ENCODE assay signal across 24 cellular contexts in genomic region chr1:213032651-213033050, GRCh38.
"Had no signal": no experiment of that assay in that cellular context is flagged by ENCODE, and none has a peak within 500 bp of the region (broad histone marks: within the 10 kb centered on the region; RNA-seq: fewer than 3 reads in every experiment).

No MANE protein-coding gene starts in this region.

- DNase-seq: naive thymus-derived CD8-positive, alpha-beta T cell; nephron progenitor cell; nucleus accumbens; posterior cingulate gyrus; psoas muscle; right cardiac atrium; right lobe of liver; sigmoid colon; small intestine; stimulated activated CD4-positive, alpha-beta T cell treated with anti-CD3 and anti-CD28 coated beads, Interleukin-15, amount 100 ng/mL, for 24 hours; stimulated activated CD4-positive, alpha-beta T cell treated with anti-CD3 and anti-CD28 coated beads, Interleukin-2, amount 100 ng/mL, for 24 hours; stimulated activated CD4-positive, alpha-beta T cell treated with anti-CD3 and anti-CD28 coated beads, Interleukin-2, amount 100 ng/mL, for 48 hours; stimulated activated CD4-positive, alpha-beta T cell treated with anti-CD3 and anti-CD28 coated beads, Interleukin-4, amount 100 ng/mL, for 24 hours; stimulated activated naive B cell treated with anti-CD40 and anti-IgM and Interleukin-4, amounts not matched to agents 10 μg/mL and 1 μg/mL and 100 μg/mL, for 72 hours; stimulated activated naive CD4-positive, alpha-beta T cell treated with Interleukin-2 at 50 U/mL for 16 hours; stomach; thyroid gland; trophoblast cell; upper lobe of left lung had no signal

- H3K4me3 ChIP-seq: psoas muscle, right lobe of liver, sigmoid colon, stomach, thoracic aorta, thyroid gland, tibial nerve, upper lobe of left lung, vagina had no signal

- H3K9me3 ChIP-seq: neutrophil, psoas muscle, right lobe of liver, sigmoid colon, stomach, thoracic aorta, thyroid gland, tibial nerve, upper lobe of left lung, vagina had no signal

- H3K4me1 ChIP-seq: parathyroid adenoma, psoas muscle, right lobe of liver, sigmoid colon, stomach, thyroid gland, tibial nerve, upper lobe of left lung, vagina had no signal

- H3K27ac ChIP-seq: neutrophil, parathyroid adenoma, psoas muscle, right lobe of liver, sigmoid colon, stomach, thoracic aorta, thyroid gland, tibial nerve, upper lobe of left lung, vagina had no signal

- H3K36me3 ChIP-seq: neutrophil, right lobe of liver, sigmoid colon, stomach, thoracic aorta, thyroid gland, tibial nerve, upper lobe of left lung, vagina had no signal

- H3K27me3 ChIP-seq: right lobe of liver, upper lobe of left lung, vagina had no signal
